Comparison of ENCODE assay signal across 1 cellular context in the genomic region with DNA sequence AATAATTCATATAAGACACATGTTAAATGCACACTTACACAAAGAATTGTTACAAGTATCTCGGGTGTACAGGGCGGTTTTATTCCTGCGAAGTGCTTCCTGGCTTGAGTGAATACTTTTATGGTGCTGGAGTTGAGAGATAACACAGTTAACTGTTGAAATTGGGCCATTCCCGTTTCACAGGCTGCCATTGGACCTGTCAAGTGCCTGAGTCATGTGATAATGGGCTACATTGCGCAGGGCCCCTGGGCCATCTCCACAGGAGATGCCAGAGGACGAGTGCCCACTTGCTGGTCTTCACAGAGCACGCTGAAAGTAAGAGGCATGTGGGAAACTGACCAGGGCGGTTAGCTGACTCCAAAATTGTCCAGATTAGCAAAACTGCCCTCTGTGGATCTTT.
TF ChIP-seq lines count a peak whose summit lies in the region.

No MANE protein-coding gene starts in this region.

TF ChIP-seq in K562, 482 proteins besides CTCF, POLR2A, EP300 and RAD21 (continued from another document):
- peak; percentile 43 for TF ChIP-seq MGA (IDR thresholded peaks at IDR 0.05)
